1 cellular context compared by ENCODE assay signal in genomic region chr19:40691421-40692211, GRCh38.
TF ChIP-seq lines count a peak whose summit lies in the region.

No MANE protein-coding gene starts in this region.

TF ChIP-seq in endothelial cell of umbilical vein, 7 proteins besides CTCF, POLR2A, EP300 and RAD21 (continued from another document):
- TF ChIP-seq JUN (IDR thresholded peaks at IDR 0.05; ENCODE audit: borderline replicate concordance, insufficient read depth, insufficient read length, low read depth) = no peak
- TF ChIP-seq FOS (IDR thresholded peaks at IDR 0.05; ENCODE audit: borderline replicate concordance, insufficient read depth, low read length) = no peak
- TF ChIP-seq MAX (IDR thresholded peaks at IDR 0.05; ENCODE audit: insufficient read depth, insufficient read length) = no peak
